In the genomic region with DNA sequence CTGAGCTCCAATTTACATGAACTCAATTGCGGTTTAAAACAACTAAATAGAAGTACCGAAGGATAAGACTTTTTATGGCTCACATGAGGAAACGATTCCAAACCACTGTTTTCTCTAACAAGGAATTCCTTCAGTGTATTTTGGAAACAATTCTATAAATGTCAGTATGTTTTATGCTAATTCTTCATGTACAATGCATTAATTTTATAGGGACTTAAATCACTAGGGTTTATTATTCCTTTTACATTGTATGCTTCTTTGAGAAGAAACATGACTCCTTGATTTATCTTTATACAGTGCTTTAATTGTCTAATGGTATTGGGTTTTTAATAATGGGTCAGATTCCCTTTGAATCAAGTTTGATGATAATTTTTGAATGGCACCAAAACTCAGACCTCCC, we compare ENCODE assay signal across 23 cellular contexts.
"Had no signal": no experiment of that assay in that cellular context is flagged by ENCODE, and none has a peak within 500 bp of the region (broad histone marks: within the 10 kb centered on the region; RNA-seq: fewer than 3 reads in every experiment).

No MANE protein-coding gene starts in this region.

- ATAC-seq: left colon; naive thymus-derived CD8-positive, alpha-beta T cell; right lobe of liver; stimulated activated memory B cell treated with anti-CD40 and anti-IgM and Interleukin-4, amounts not matched to agents 10 μg/mL and 1 μg/mL and 100 μg/mL, for 72 hours; stimulated activated naive CD8-positive, alpha-beta T cell treated with anti-CD3 and anti-CD28 coated beads, Interleukin-15, amount 100 ng/mL, for 72 hours had no signal

- H3K27ac Mint-ChIP-seq: naive thymus-derived CD8-positive, alpha-beta T cell; nephron progenitor cell; neural progenitor cell; progenitor cell of endocrine pancreas; stimulated activated memory B cell treated with anti-CD40 and anti-IgM and Interleukin-4, amounts not matched to agents 10 μg/mL and 1 μg/mL and 100 μg/mL, for 72 hours; stimulated activated naive CD8-positive, alpha-beta T cell treated with anti-CD3 and anti-CD28 coated beads, Interleukin-15, amount 100 ng/mL, for 72 hours; type B pancreatic cell had no signal

- H3K9me3 Mint-ChIP-seq: naive thymus-derived CD8-positive, alpha-beta T cell; nephron progenitor cell; neural progenitor cell; stimulated activated memory B cell treated with anti-CD40 and anti-IgM and Interleukin-4, amounts not matched to agents 10 μg/mL and 1 μg/mL and 100 μg/mL, for 72 hours; stimulated activated naive CD8-positive, alpha-beta T cell treated with anti-CD3 and anti-CD28 coated beads, Interleukin-15, amount 100 ng/mL, for 72 hours; type B pancreatic cell had no signal

- H3K27me3 Mint-ChIP-seq: progenitor cell of endocrine pancreas; stimulated activated memory B cell treated with anti-CD40 and anti-IgM and Interleukin-4, amounts not matched to agents 10 μg/mL and 1 μg/mL and 100 μg/mL, for 72 hours; stimulated activated naive CD8-positive, alpha-beta T cell treated with anti-CD3 and anti-CD28 coated beads, Interleukin-15, amount 100 ng/mL, for 72 hours had no signal

- H3K4me1 Mint-ChIP-seq: naive thymus-derived CD8-positive, alpha-beta T cell; neural progenitor cell; stimulated activated memory B cell treated with anti-CD40 and anti-IgM and Interleukin-4, amounts not matched to agents 10 μg/mL and 1 μg/mL and 100 μg/mL, for 72 hours; stimulated activated naive CD8-positive, alpha-beta T cell treated with anti-CD3 and anti-CD28 coated beads, Interleukin-15, amount 100 ng/mL, for 72 hours had no signal

- DNase-seq: hippocampal formation; kidney; left colon; left ventricle myocardium inferior; mesendoderm; midbrain; naive thymus-derived CD8-positive, alpha-beta T cell; nephron progenitor cell; ovary; right lobe of liver; stimulated activated CD4-positive, alpha-beta T cell treated with anti-CD3 and anti-CD28 coated beads, Interleukin-1b, Interleukin-23, amount 100 ng/mL, for 48 hours; stimulated activated CD4-positive, alpha-beta T cell treated with anti-CD3 and anti-CD28 coated beads, Interleukin-2, amount 100 ng/mL, for 48 hours; stimulated activated CD4-positive, alpha-beta T cell treated with anti-CD3 and anti-CD28 coated beads, Interleukin-4, amount 100 ng/mL, for 4 hours; stimulated activated CD8-positive, alpha-beta memory T cell treated with anti-CD3 and anti-CD28 coated beads, Interleukin-4, amount 100 ng/mL, for 48 hours; stimulated activated naive CD4-positive, alpha-beta T cell treated with Interleukin-2 at 50 U/mL for 16 hours; stimulated activated naive CD8-positive, alpha-beta T cell treated with anti-CD3 and anti-CD28 coated beads, Interleukin-15, amount 100 ng/mL, for 72 hours; substantia nigra; uterus had no signal

- FAIRE-seq: islet of Langerhans, kidney had no signal

- H3K4me3 Mint-ChIP-seq: naive thymus-derived CD8-positive, alpha-beta T cell; nephron progenitor cell; neural progenitor cell; stimulated activated memory B cell treated with anti-CD40 and anti-IgM and Interleukin-4, amounts not matched to agents 10 μg/mL and 1 μg/mL and 100 μg/mL, for 72 hours; stimulated activated naive CD8-positive, alpha-beta T cell treated with anti-CD3 and anti-CD28 coated beads, Interleukin-15, amount 100 ng/mL, for 72 hours; type B pancreatic cell had no signal

- H3K36me3 Mint-ChIP-seq: naive thymus-derived CD8-positive, alpha-beta T cell; neural progenitor cell; stimulated activated memory B cell treated with anti-CD40 and anti-IgM and Interleukin-4, amounts not matched to agents 10 μg/mL and 1 μg/mL and 100 μg/mL, for 72 hours; type B pancreatic cell had no signal
